ENCODE assay signal across 24 cellular contexts in the genomic region with DNA sequence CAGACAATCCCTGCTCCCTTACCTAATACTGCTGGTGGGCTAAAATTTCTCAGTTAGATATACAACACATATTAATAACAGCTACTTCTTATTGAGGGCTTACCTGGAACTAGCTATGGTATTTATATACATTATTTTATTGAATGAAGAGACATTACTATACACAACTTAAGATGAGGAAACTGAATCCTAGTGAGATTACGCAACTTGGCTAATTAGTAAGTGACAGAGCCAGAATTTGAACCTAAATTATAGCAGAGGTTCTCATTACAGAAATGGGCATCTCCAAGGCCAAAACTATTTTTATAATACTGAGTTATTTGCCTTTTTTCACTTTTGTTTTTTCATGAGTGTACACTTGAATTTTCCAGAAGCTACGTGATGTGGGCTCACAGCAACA.
"Had no signal": no experiment of that assay in that cellular context is flagged by ENCODE, and none has a peak within 500 bp of the region (broad histone marks: within the 10 kb centered on the region; RNA-seq: fewer than 3 reads in every experiment).

No MANE protein-coding gene starts in this region.

- H3K36me3 ChIP-seq: heart left ventricle, pancreas, prostate gland, spleen, tibial nerve, upper lobe of right lung, vagina had no signal

- H3K4me1 Mint-ChIP-seq: naive B cell; nephron; stimulated activated memory B cell treated with anti-CD40 and anti-IgM and Interleukin-4, amounts not matched to agents 10 μg/mL and 1 μg/mL and 100 μg/mL, for 72 hours had no signal

- H3K36me3 Mint-ChIP-seq: naive B cell; stimulated activated memory B cell treated with anti-CD40 and anti-IgM and Interleukin-4, amounts not matched to agents 10 μg/mL and 1 μg/mL and 100 μg/mL, for 72 hours had no signal

- H3K4me1 ChIP-seq: pancreas, prostate gland, spleen, testis, tibial nerve, upper lobe of right lung, vagina had no signal

- H3K27ac ChIP-seq: dorsolateral prefrontal cortex, heart left ventricle, pancreas, prostate gland, spleen, testis, tibial nerve, upper lobe of right lung, vagina had no signal

- H3K9me3 ChIP-seq: heart left ventricle, pancreas, prostate gland, spleen, testis, tibial nerve, upper lobe of right lung, vagina had no signal

- H3K4me3 Mint-ChIP-seq: nephron; stimulated activated memory B cell treated with anti-CD40 and anti-IgM and Interleukin-4, amounts not matched to agents 10 μg/mL and 1 μg/mL and 100 μg/mL, for 72 hours; stimulated activated naive CD8-positive, alpha-beta T cell treated with anti-CD3 and anti-CD28 coated beads, Interleukin-15, Interleukin-2, amounts not matched to agents 100 ng/mL and 50 ng/mL, for 24 hours had no signal

- H3K4me3 ChIP-seq: dorsolateral prefrontal cortex, heart left ventricle, pancreas, prostate gland, spleen, testis, tibial nerve, upper lobe of right lung, vagina had no signal

- H3K27me3 ChIP-seq: spleen, testis, vagina had no signal

- ATAC-seq: heart left ventricle; pancreas; sciatic nerve; stimulated activated memory B cell treated with anti-CD40 and anti-IgM and Interleukin-4, amounts not matched to agents 10 μg/mL and 1 μg/mL and 100 μg/mL, for 72 hours; upper lobe of right lung had no signal

- FAIRE-seq: pancreas had no signal

- H3K9me3 Mint-ChIP-seq: nephron; stimulated activated memory B cell treated with anti-CD40 and anti-IgM and Interleukin-4, amounts not matched to agents 10 μg/mL and 1 μg/mL and 100 μg/mL, for 72 hours; stimulated activated naive CD8-positive, alpha-beta T cell treated with anti-CD3 and anti-CD28 coated beads, Interleukin-15, Interleukin-2, amounts not matched to agents 100 ng/mL and 50 ng/mL, for 24 hours had no signal

- DNase-seq: dorsolateral prefrontal cortex; effector CD8-positive, alpha-beta T cell; foreskin melanocyte; heart left ventricle; hippocampal formation; kidney glomerular epithelial cell; mesendoderm; naive B cell; occipital lobe; pancreas; retina; spleen; stimulated activated CD4-positive, alpha-beta T cell treated with anti-CD3 and anti-CD28 coated beads, Interleukin-15, amount 100 ng/mL, for 24 hours; stimulated activated CD4-positive, alpha-beta T cell treated with anti-CD3 and anti-CD28 coated beads, Interleukin-1b, Interleukin-23, amount 100 ng/mL, for 48 hours; stimulated activated CD4-positive, alpha-beta T cell treated with anti-CD3 and anti-CD28 coated beads, Interleukin-4, amount 100 ng/mL, for 24 hours; testis; upper lobe of right lung had no signal

- H3K27ac Mint-ChIP-seq: naive B cell; nephron; stimulated activated memory B cell treated with anti-CD40 and anti-IgM and Interleukin-4, amounts not matched to agents 10 μg/mL and 1 μg/mL and 100 μg/mL, for 72 hours; stimulated activated naive CD8-positive, alpha-beta T cell treated with anti-CD3 and anti-CD28 coated beads, Interleukin-15, Interleukin-2, amounts not matched to agents 100 ng/mL and 50 ng/mL, for 24 hours had no signal

- H3K27me3 Mint-ChIP-seq: stimulated activated memory B cell treated with anti-CD40 and anti-IgM and Interleukin-4, amounts not matched to agents 10 μg/mL and 1 μg/mL and 100 μg/mL, for 72 hours had no signal
